17 cellular contexts compared by ENCODE assay signal in genomic region chr16:82699262-82699661, GRCh38.
A peak's percentile ranks its signal among the peaks of the same experiment; 100 is the strongest.
DNase-seq lines count a peak whose midpoint lies in the region; ATAC-seq and TF ChIP-seq lines count a peak whose summit lies in the region.
"Had no signal": no experiment of that assay in that cellular context is flagged by ENCODE, and none has a peak within 500 bp of the region (broad histone marks: within the 10 kb centered on the region; RNA-seq: fewer than 3 reads in every experiment).

No MANE protein-coding gene starts in this region.

- H3K18ac ChIP-seq in neuronal stem cell (ENCODE audit: low read length), result peak overlapping the region; percentile 46

- H2BK5ac ChIP-seq in neuronal stem cell (ENCODE audit: low read length), result no peak overlapping the region

- H3K9me3 ChIP-seq in A673 (ENCODE audit: low read depth, low read length, poor library complexity, severe bottlenecking) (no peaks in the 10 kb centered on the region), fibroblast of lung (ENCODE audit: control insufficient read depth, insufficient read depth, low read depth, low read length) (no peaks in the 10 kb centered on the region), neuronal stem cell (replicated peaks in 1 of 2; ENCODE audit: control insufficient read depth in 2 of 2, insufficient read depth in 1 of 2, low read depth in 1 of 2, low read length in 2 of 2) (no peaks in the 10 kb centered on the region)
- H3K9me3 ChIP-seq: adrenal gland had no signal

- no peak overlapping the region for H3K14ac ChIP-seq in neuronal stem cell (ENCODE audit: low read length)

- no CpG with 5 or more reads among the region's 3 CpGs for WGBS in neuronal stem cell (ENCODE audit: extremely low coverage in 2 of 2, insufficient read length in 2 of 2, insufficient replicate concordance in 1 of 2), 2 donors

- H2BK15ac ChIP-seq in neuronal stem cell (ENCODE audit: low read length), result no peak overlapping the region

- H3K27me3 ChIP-seq in A673 (replicated peaks; ENCODE audit: insufficient read depth, low read depth, low read length, poor library complexity) (no peaks in the 10 kb centered on the region), fibroblast of lung (ENCODE audit: control insufficient read depth, insufficient read depth, low read length) (no peaks in the 10 kb centered on the region), neuronal stem cell (ENCODE audit: control insufficient read depth in 3 of 3, insufficient read depth in 3 of 3, low read depth in 1 of 3, low read length in 3 of 3) (no peaks in the 10 kb centered on the region)
- H3K27me3 ChIP-seq: adrenal gland had no signal

- H3K27ac Mint-ChIP-seq in CD14-positive monocyte, result peak overlapping the region in 1 of 7 donors; percentile 26
- no peak overlapping the region for H3K27ac Mint-ChIP-seq in activated CD4-positive, alpha-beta T cell treated with anti-CD3 and anti-CD28 coated beads for 36 hours
- H3K27ac Mint-ChIP-seq: stimulated activated effector memory CD8-positive, alpha-beta T cell treated with anti-CD3 and anti-CD28 coated beads, Interleukin-12 subunit alpha, Interleukin-12 subunit beta, amount 100 ng/mL, for 72 hours had no signal

- H3K23ac ChIP-seq in neuronal stem cell (ENCODE audit: low read depth, low read length, poor library complexity), result no peak overlapping the region

- no peak overlapping the region for H4K8ac ChIP-seq in neuronal stem cell (ENCODE audit: low read depth, low read length)

- peak; percentile 3 for DNase-seq in A673 (ENCODE audit: low spot score)
- DNase-seq in fibroblast of lung (ENCODE audit: low read depth in 2 of 2), result no peak
- DNase-seq in neuronal stem cell (ENCODE audit: low spot score), result no peak
- no peak for DNase-seq in CD14-positive monocyte (ENCODE audit: low spot score)
- DNase-seq in AG08396 (ENCODE audit: low spot score), result no peak
- no peak for DNase-seq in retina
- no peak for DNase-seq in activated CD4-positive, alpha-beta T cell treated with anti-CD3 and anti-CD28 coated beads for 36 hours
- DNase-seq: ACHN, left colon, NCI-H2107, SW 1271 had no signal

- ATAC-seq in SK-N-SH treated with all-trans-retinoic acid at 6 μM for 48 hours, result peak; percentile 17; the same call in 2 of the 3 replicates
- no peak for ATAC-seq in activated CD4-positive, alpha-beta T cell treated with anti-CD3 and anti-CD28 coated beads for 36 hours
- ATAC-seq: K562; left colon; stimulated activated effector memory CD8-positive, alpha-beta T cell treated with anti-CD3 and anti-CD28 coated beads, Interleukin-12 subunit alpha, Interleukin-12 subunit beta, amount 100 ng/mL, for 72 hours had no signal

- H3K9ac ChIP-seq in fibroblast of lung (ENCODE audit: insufficient read depth, low read length) (no peak overlapping the region), neuronal stem cell (ENCODE audit: low read depth, low read length, poor library complexity) (no peak overlapping the region)
- H3K9ac ChIP-seq: parathyroid adenoma had no signal

- H3K27ac ChIP-seq in A673 (ENCODE audit: low read depth, low read length, poor library complexity, severe bottlenecking), result peak overlapping the region; percentile 58
- peak overlapping the region; percentile 29 for H3K27ac ChIP-seq in fibroblast of lung (ENCODE audit: insufficient read depth, low read length)
- no peak overlapping the region for H3K27ac ChIP-seq in neuronal stem cell (replicated peaks; ENCODE audit: low read length)
- H3K27ac ChIP-seq: parathyroid adenoma, VCaP had no signal

- intact Hi-C loops in A673 (cut with micrococcal nuclease; ENCODE audit: unreplicated experiment) (no loop called here), CD14-positive monocyte (cut with micrococcal nuclease) (no loop called here)
- intact Hi-C loops in activated CD4-positive, alpha-beta T cell treated with anti-CD3 and anti-CD28 coated beads for 36 hours (cut with DNase I, micrococcal nuclease), result no loop called here

- no peak for TF ChIP-seq CTCF in A673 (conservative IDR thresholded peaks at IDR 0.05; ENCODE audit: low read depth, low read length)
- TF ChIP-seq CTCF in fibroblast of lung (conservative IDR thresholded peaks at IDR 0.05 in 1 of 2, IDR thresholded peaks at IDR 0.05 in 1 of 2; ENCODE audit: low read depth in 1 of 2, low read length in 2 of 2), result no peak
- TF ChIP-seq CTCF in CD14-positive monocyte (IDR thresholded peaks at IDR 0.05), result no peak

- peaks cover 10% of the 10 kb centered on the region for H3K4me1 ChIP-seq in A673 (ENCODE audit: insufficient read depth, low read length, poor library complexity, severe bottlenecking)
- H3K4me1 ChIP-seq in fibroblast of lung (ENCODE audit: control insufficient read depth, extremely low read depth, insufficient read depth, low read length), result peaks cover 12% of the 10 kb centered on the region
- H3K4me1 ChIP-seq in neuronal stem cell (ENCODE audit: control insufficient read depth in 2 of 2, insufficient read depth in 1 of 2, low read depth in 1 of 2, low read length in 2 of 2), result peaks cover 0 to 2% of the 10 kb centered on the region in 2 donors
- H3K4me1 ChIP-seq: adrenal gland, parathyroid adenoma had no signal

- no peaks in the 10 kb centered on the region for H4K20me1 ChIP-seq in fibroblast of lung (ENCODE audit: control insufficient read depth, extremely low read depth, insufficient read depth, low read length)

- H2AFZ ChIP-seq in fibroblast of lung (ENCODE audit: low read length), result no peak overlapping the region
- H2AFZ ChIP-seq in neuronal stem cell (ENCODE audit: low read length), result no peak overlapping the region
- H2AFZ ChIP-seq: parathyroid adenoma had no signal

- no peaks in the 10 kb centered on the region for H3K36me3 Mint-ChIP-seq in CD14-positive monocyte
- H3K36me3 Mint-ChIP-seq in activated CD4-positive, alpha-beta T cell treated with anti-CD3 and anti-CD28 coated beads for 36 hours (ENCODE audit: low read depth), result no peaks in the 10 kb centered on the region
- H3K36me3 Mint-ChIP-seq: stimulated activated effector memory CD8-positive, alpha-beta T cell treated with anti-CD3 and anti-CD28 coated beads, Interleukin-12 subunit alpha, Interleukin-12 subunit beta, amount 100 ng/mL, for 72 hours had no signal

- H3K9me3 Mint-ChIP-seq in CD14-positive monocyte, result peaks cover 0 to 5% (median 0%) of the 10 kb centered on the region in 7 donors
- no peaks in the 10 kb centered on the region for H3K9me3 Mint-ChIP-seq in activated CD4-positive, alpha-beta T cell treated with anti-CD3 and anti-CD28 coated beads for 36 hours (ENCODE audit: low read depth)
- H3K9me3 Mint-ChIP-seq: stimulated activated effector memory CD8-positive, alpha-beta T cell treated with anti-CD3 and anti-CD28 coated beads, Interleukin-12 subunit alpha, Interleukin-12 subunit beta, amount 100 ng/mL, for 72 hours had no signal

- H3K79me2 ChIP-seq in fibroblast of lung (ENCODE audit: control insufficient read depth, insufficient read depth, low read length), result no peaks in the 10 kb centered on the region
- H3K79me2 ChIP-seq: parathyroid adenoma had no signal

- CTCF ChIA-PET in A673 (lab: Charles Lee), result no interaction called here
- CTCF ChIA-PET in activated CD4-positive, alpha-beta T cell treated with anti-CD3 and anti-CD28 coated beads for 36 hours (lab: Charles Lee), result interaction anchor here (1.4 kb wide), 1 partner anchor 13 kb away, joined by 3 read pairs; no protein-coding TSS in a partner anchor

- H4K91ac ChIP-seq in neuronal stem cell (ENCODE audit: low read depth, low read length, poor library complexity), result no peak overlapping the region

- POLR2A ChIA-PET in A673 (lab: Charles Lee; ENCODE audit: low non-redundant PET), result no interaction called here
- POLR2A ChIA-PET in activated CD4-positive, alpha-beta T cell treated with anti-CD3 and anti-CD28 coated beads for 36 hours (lab: Charles Lee), result no interaction called here

- H3K79me1 ChIP-seq in neuronal stem cell (ENCODE audit: low read depth, low read length), result no peaks in the 10 kb centered on the region

- H3K4me2 ChIP-seq in fibroblast of lung (ENCODE audit: extremely low read depth, insufficient read depth, low read length) (no peak overlapping the region), neuronal stem cell (ENCODE audit: insufficient read depth, low read length, poor library complexity, severe bottlenecking) (no peak overlapping the region)

- H3K4me3 ChIP-seq in A673 (ENCODE audit: low read depth, low read length, poor library complexity, severe bottlenecking) (no peak overlapping the region), fibroblast of lung (replicated peaks in 1 of 4; ENCODE audit: control extremely low read depth in 1 of 4, insufficient read depth in 1 of 4, low read depth in 3 of 4, low read length in 4 of 4) (no peak overlapping the region), neuronal stem cell (ENCODE audit: low read length in 2 of 2) (no peak overlapping the region)
- H3K4me3 ChIP-seq: adrenal gland, K562 had no signal

- H2BK12ac ChIP-seq in neuronal stem cell (ENCODE audit: low read length), result no peak overlapping the region

- H3K4me1 Mint-ChIP-seq in CD14-positive monocyte, result no peaks in the 10 kb centered on the region
- H3K4me1 Mint-ChIP-seq in activated CD4-positive, alpha-beta T cell treated with anti-CD3 and anti-CD28 coated beads for 36 hours, result peaks cover 8% of the 10 kb centered on the region

- no peaks in the 10 kb centered on the region for H3K36me3 ChIP-seq in A673 (ENCODE audit: insufficient read depth, low read length, poor library complexity, severe bottlenecking)
- no peaks in the 10 kb centered on the region for H3K36me3 ChIP-seq in fibroblast of lung (ENCODE audit: control insufficient read depth, insufficient read depth, low read length)
- no peaks in the 10 kb centered on the region for H3K36me3 ChIP-seq in neuronal stem cell (replicated peaks in 1 of 2; ENCODE audit: control insufficient read depth in 2 of 2, insufficient read depth in 2 of 2, low read length in 2 of 2)
- H3K36me3 ChIP-seq: adrenal gland had no signal

- peaks cover 1 to 4% (median 3%) of the 10 kb centered on the region in 3 donors for H3K27me3 Mint-ChIP-seq in CD14-positive monocyte (ENCODE audit: low read depth in 3 of 3)
- peaks cover 10% of the 10 kb centered on the region for H3K27me3 Mint-ChIP-seq in activated CD4-positive, alpha-beta T cell treated with anti-CD3 and anti-CD28 coated beads for 36 hours

- BruUV-seq in A673 (replicated peaks; lab: Mats Ljungman, UMichigan), result no TSS peak

- no peak overlapping the region for H3K4ac ChIP-seq in neuronal stem cell (ENCODE audit: low read length)

- H3K4me3 Mint-ChIP-seq in CD14-positive monocyte, result no peak overlapping the region
- H3K4me3 Mint-ChIP-seq in activated CD4-positive, alpha-beta T cell treated with anti-CD3 and anti-CD28 coated beads for 36 hours, result no peak overlapping the region
- H3K4me3 Mint-ChIP-seq: stimulated activated effector memory CD8-positive, alpha-beta T cell treated with anti-CD3 and anti-CD28 coated beads, Interleukin-12 subunit alpha, Interleukin-12 subunit beta, amount 100 ng/mL, for 72 hours had no signal

- H2BK120ac ChIP-seq in neuronal stem cell (ENCODE audit: low read depth, low read length), result no peak overlapping the region

- no peak overlapping the region for H2AK5ac ChIP-seq in neuronal stem cell (ENCODE audit: low read depth, low read length)

TF ChIP-seq in SK-N-SH treated with all-trans-retinoic acid at 6 μM for 48 hours, 23 proteins besides CTCF, POLR2A, EP300 and RAD21 (continues in another document):
- TF ChIP-seq BACH2 (CRISPR knock-in tag; IDR thresholded peaks at IDR 0.05; ENCODE audit: borderline replicate concordance) (no peak), CSDC2 (CRISPR knock-in tag; IDR thresholded peaks at IDR 0.05) (no peak), TCF4 (CRISPR knock-in tag; IDR thresholded peaks at IDR 0.05; ENCODE audit: borderline replicate concordance) (no peak), ZFP30 (CRISPR knock-in tag; IDR thresholded peaks at IDR 0.05) (no peak)
